26 cellular contexts compared by ENCODE assay signal in the genomic region with DNA sequence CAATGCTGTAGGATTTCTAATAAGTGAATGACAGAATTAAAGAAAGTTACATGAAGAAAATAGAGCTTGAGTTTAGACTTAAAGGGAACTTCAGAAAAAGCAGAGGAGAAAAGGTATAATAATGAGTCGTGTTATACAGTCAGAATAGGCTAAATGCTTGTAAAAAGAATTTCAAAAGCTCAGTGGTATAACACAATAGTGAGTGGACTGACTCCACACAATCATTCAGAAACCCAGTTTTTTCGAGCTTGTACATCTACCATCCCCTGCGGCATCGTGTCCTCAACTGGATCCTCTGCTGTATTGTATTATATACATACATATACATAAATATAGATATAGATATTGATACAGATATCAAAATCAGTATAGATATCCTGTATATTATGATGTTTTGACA. TPM values are rescaled to one million over a fixed set of nuclear protein-coding genes. Genes with fewer than 3 reads are reported as not detected.
DNase-seq lines count a peak whose midpoint lies in the region; ATAC-seq, FAIRE-seq and TF ChIP-seq lines count a peak whose summit lies in the region.
"Had no signal": no experiment of that assay in that cellular context is flagged by ENCODE, and none has a peak within 500 bp of the region (broad histone marks: within the 10 kb centered on the region; RNA-seq: fewer than 3 reads in every experiment).

No MANE protein-coding gene starts in this region.

- FAIRE-seq in A549 (lab: Jason Lieb, UNC) (no peak), K562 (lab: Jason Lieb, UNC) (no peak)
- FAIRE-seq: GM12878, GM12892, GM18507 had no signal

- H3K4me3 ChIP-seq in A549 (no peak overlapping the region), PC-3 (ENCODE audit: low read length) (no peak overlapping the region), K562 (no peak overlapping the region), Caco-2 (ENCODE audit: low read depth, low read length) (no peak overlapping the region), esophagus squamous epithelium (no peak overlapping the region), heart left ventricle (no peak overlapping the region)
- H3K4me3 ChIP-seq: BLaER1, GM12878 had no signal

- no peak for TF ChIP-seq RAD21 in A549 (conservative IDR thresholded peaks at IDR 0.05 in 1 of 2, IDR thresholded peaks at IDR 0.05 in 1 of 2)
- TF ChIP-seq RAD21 in K562 (CRISPR knock-in tag; conservative IDR thresholded peaks at IDR 0.05 in 1 of 2, IDR thresholded peaks at IDR 0.05 in 1 of 2) = no peak

- H2AFZ ChIP-seq in PC-3 (ENCODE audit: low read length) (no peak overlapping the region), K562 (ENCODE audit: low read depth, low read length) (no peak overlapping the region; the same call in 1 of the 2 replicates)

- H3K4me1 ChIP-seq in A549 (peaks cover 30% of the 10 kb centered on the region), PC-3 (ENCODE audit: insufficient read depth, low read length) (peaks cover 46% of the 10 kb centered on the region), K562 (replicated peaks in 1 of 2; ENCODE audit: control insufficient read depth in 2 of 2, insufficient read depth in 2 of 2, low read length in 2 of 2) (peaks cover 7 to 17% of the 10 kb centered on the region in 2 experiments; a peak in 3 of 5 replicates), Caco-2 (no peaks in the 10 kb centered on the region), esophagus squamous epithelium (no peaks in the 10 kb centered on the region), heart left ventricle (no peaks in the 10 kb centered on the region)
- H3K4me1 ChIP-seq: BLaER1 had no signal

- H3K9me1 ChIP-seq in K562 (ENCODE audit: control insufficient read depth, insufficient read depth, low read length) = no peaks in the 10 kb centered on the region

- CTCF ChIA-PET in activated CD4-positive, alpha-beta T cell treated with anti-CD3 and anti-CD28 coated beads for 36 hours (lab: Charles Lee) = interaction anchor here (1.4 to 1.7 kb wide), 2 partner anchors 10 to 12 kb away, joined by 5 read pairs; no protein-coding TSS in a partner anchor
- CTCF ChIA-PET in A549 (lab: Yijun Ruan, JAX) = interaction anchor here (1.7 kb wide), 1 partner anchor 11 kb away, joined by 7 read pairs; no protein-coding TSS in a partner anchor
- CTCF ChIA-PET in PC-3 (lab: Charles Lee) = interaction anchor here (0.6 to 1.4 kb wide), 2 partner anchors 11 to 23 kb away, joined by 4 to 12 read pairs; no protein-coding TSS in a partner anchor
- CTCF ChIA-PET in K562 (lab: Yijun Ruan, JAX; ENCODE audit: low intra/inter-chr PET ratio) = no interaction called here
- CTCF ChIA-PET in Caco-2 (lab: Charles Lee) = no interaction called here

- intact Hi-C loops in activated CD4-positive, alpha-beta T cell treated with anti-CD3 and anti-CD28 coated beads for 36 hours (cut with DNase I, micrococcal nuclease) = no loop called here
- intact Hi-C loops in PC-3 (cut with micrococcal nuclease) = no loop called here
- intact Hi-C loops in K562 (cut with micrococcal nuclease) = no loop called here
- intact Hi-C loops in Caco-2 (cut with micrococcal nuclease; ENCODE audit: unreplicated experiment) = no loop called here
- intact Hi-C loops in esophagus squamous epithelium (cut with DNase I) = no loop called here
- intact Hi-C loops in heart left ventricle (cut with DNase I) = no loop called here

- H3K36me3 ChIP-seq in PC-3 (ENCODE audit: low read depth, low read length) (peaks cover 3% of the 10 kb centered on the region; the same call in 1 of the 2 replicates), K562 (ENCODE audit: control insufficient read depth, insufficient read depth, low read length) (no peaks in the 10 kb centered on the region), Caco-2 (ENCODE audit: control insufficient read depth, insufficient read depth, low read length) (no peaks in the 10 kb centered on the region), esophagus squamous epithelium (no peaks in the 10 kb centered on the region), heart left ventricle (no peaks in the 10 kb centered on the region)
- H3K36me3 ChIP-seq: BE2C, BLaER1 had no signal

- no peaks in the 10 kb centered on the region for H3K27me3 Mint-ChIP-seq in activated CD4-positive, alpha-beta T cell treated with anti-CD3 and anti-CD28 coated beads for 36 hours
- H3K27me3 Mint-ChIP-seq in Caco-2 (ENCODE audit: insufficient read depth, unreplicated experiment) = no peaks in the 10 kb centered on the region
- H3K27me3 Mint-ChIP-seq: CD4-positive, alpha-beta memory T cell; CD4-positive, CD25-positive, alpha-beta regulatory T cell had no signal

- H3K27me3 ChIP-seq in PC-3 (ENCODE audit: low read length) (no peaks in the 10 kb centered on the region), K562 (ENCODE audit: control insufficient read depth in 2 of 2, insufficient read depth in 2 of 2, low read length in 2 of 2) (no peaks in the 10 kb centered on the region), Caco-2 (replicated peaks; ENCODE audit: control insufficient read depth, insufficient read depth, low read length) (no peaks in the 10 kb centered on the region), esophagus squamous epithelium (no peaks in the 10 kb centered on the region), heart left ventricle (no peaks in the 10 kb centered on the region)
- H3K27me3 ChIP-seq: BE2C, BLaER1 had no signal

- BruUV-seq in PC-3 (replicated peaks; lab: Mats Ljungman, UMichigan) (no TSS peak), K562 (replicated peaks; lab: Mats Ljungman, UMichigan) (no TSS peak), Caco-2 (replicated peaks; lab: Mats Ljungman, UMichigan) (no TSS peak)

- no peak for DNase-seq in activated CD4-positive, alpha-beta T cell treated with anti-CD3 and anti-CD28 coated beads for 36 hours
- no peak for DNase-seq in activated CD4-positive, alpha-beta T cell treated with anti-CD3 and anti-CD28 coated beads, Interleukin-2, amount 50 U/mL, for 1 hour
- DNase-seq in A549 (ENCODE audit: low read depth in 1 of 2, low spot score in 1 of 2) (no peak), PC-3 (no peak), K562 (ENCODE audit: extremely low read depth in 1 of 4, low spot score in 3 of 4) (no peak), Caco-2 (no peak), esophagus squamous epithelium (lab: John Stamatoyannopoulos, UW) (no peak), heart left ventricle (no peak)
- DNase-seq: ACHN; BE2C; C1 segment of cervical spinal cord; CD4-positive, alpha-beta memory T cell; CD4-positive, CD25-positive, alpha-beta regulatory T cell; DMS 273 treated with DMSO at 0.1 percent for 48 hours; DMS153; DMS53; DMS79; DND-41; EL; GDM1 had no signal

- H3K36me3 Mint-ChIP-seq in activated CD4-positive, alpha-beta T cell treated with anti-CD3 and anti-CD28 coated beads for 36 hours (ENCODE audit: low read depth) = peaks cover 30% of the 10 kb centered on the region
- H3K36me3 Mint-ChIP-seq in Caco-2 (ENCODE audit: insufficient read depth, unreplicated experiment) = no peaks in the 10 kb centered on the region
- H3K36me3 Mint-ChIP-seq: CD14-positive monocyte had no signal

- H3K4me1 Mint-ChIP-seq in activated CD4-positive, alpha-beta T cell treated with anti-CD3 and anti-CD28 coated beads for 36 hours = peaks cover 19% of the 10 kb centered on the region
- H3K4me1 Mint-ChIP-seq in Caco-2 (ENCODE audit: low read depth, unreplicated experiment) = no peaks in the 10 kb centered on the region
- H3K4me1 Mint-ChIP-seq: CD14-positive monocyte had no signal

- peak overlapping the region; percentile 13; the same call in 1 of the 3 replicates for H3K4me2 ChIP-seq in A549
- H3K4me2 ChIP-seq in PC-3 (ENCODE audit: low read length) = 0 out of 2 replicates have a peak overlapping the region, but pooled peaks have one; percentile 17
- no peak overlapping the region for H3K4me2 ChIP-seq in K562 (ENCODE audit: insufficient read depth, low read length)
- H3K4me2 ChIP-seq: BLaER1 had no signal

- peaks cover 14% of the 10 kb centered on the region for H3K9me3 ChIP-seq in A549
- H3K9me3 ChIP-seq in PC-3 (ENCODE audit: low read length) = no peaks in the 10 kb centered on the region
- H3K9me3 ChIP-seq in K562 (replicated peaks; ENCODE audit: control insufficient read depth, insufficient read depth, low read depth, low read length) = no peaks in the 10 kb centered on the region
- no peaks in the 10 kb centered on the region for H3K9me3 ChIP-seq in Caco-2
- H3K9me3 ChIP-seq in esophagus squamous epithelium = no peaks in the 10 kb centered on the region
- H3K9me3 ChIP-seq in heart left ventricle = peaks cover 0 to 3% (median 0%) of the 10 kb centered on the region in 12 donors
- H3K9me3 ChIP-seq: BE2C had no signal

- TF ChIP-seq POLR2A in A549 (IDR thresholded peaks at IDR 0.05; ENCODE audit: low read length) (no peak), K562 (conservative IDR thresholded peaks at IDR 0.05) (no peak), esophagus squamous epithelium (IDR thresholded peaks at IDR 0.05) (no peak), heart left ventricle (IDR thresholded peaks at IDR 0.05) (no peak)

- peaks cover 16% of the 10 kb centered on the region for H3K79me2 ChIP-seq in PC-3 (ENCODE audit: low read length)
- H3K79me2 ChIP-seq in K562 (ENCODE audit: control insufficient read depth, insufficient read depth, low read length) = peaks cover 9% of the 10 kb centered on the region; the same call in 1 of the 3 replicates

- WGBS in A549 (ENCODE audit: missing lambda C conversion rate) = 89% methylated on average over 4 of the region's 4 CpGs
- WGBS in K562 (ENCODE audit: insufficient coverage, low coverage, missing lambda C conversion rate) = 76% methylated on average over 4 of the region's 4 CpGs
- 85 to 87% methylated on average over 4 of the region's 4 CpGs for WGBS in esophagus squamous epithelium, 2 donors
- WGBS in heart left ventricle, 4 donors = 94 to 97% (median 96%) methylated on average over 4 of the region's 4 CpGs

- no peak overlapping the region for H3K4me3 Mint-ChIP-seq in activated CD4-positive, alpha-beta T cell treated with anti-CD3 and anti-CD28 coated beads for 36 hours
- H3K4me3 Mint-ChIP-seq in Caco-2 (ENCODE audit: unreplicated experiment) = no peak overlapping the region
- H3K4me3 Mint-ChIP-seq: CD14-positive monocyte; CD4-positive, alpha-beta memory T cell; CD4-positive, CD25-positive, alpha-beta regulatory T cell had no signal

- H3F3A ChIP-seq in PC-3 (ENCODE audit: low read length, unreplicated experiment) = no peaks in the 10 kb centered on the region

- peak; percentile 47 for ATAC-seq in activated CD4-positive, alpha-beta T cell treated with anti-CD3 and anti-CD28 coated beads for 36 hours
- ATAC-seq in A549 (no peak; a peak in 1 of 6 replicates), PC-3 (peak; percentile 20; the same call in 1 of the 2 replicates), K562 (no peak), heart left ventricle (no peak)
- ATAC-seq: GM12878 had no signal

- no peaks in the 10 kb centered on the region for H4K20me1 ChIP-seq in PC-3 (ENCODE audit: low read length)
- H4K20me1 ChIP-seq in K562 (replicated peaks; ENCODE audit: control insufficient read depth, insufficient read depth, low read length) = no peaks in the 10 kb centered on the region
- H4K20me1 ChIP-seq: BLaER1 had no signal

- TF ChIP-seq CTCF in A549 (IDR thresholded peaks at IDR 0.05) = no peak
- TF ChIP-seq CTCF in PC-3 (conservative IDR thresholded peaks at IDR 0.05; ENCODE audit: low read depth, low read length) = no peak
- TF ChIP-seq CTCF in K562 (IDR thresholded peaks at IDR 0.05 in 2 of 3, conservative IDR thresholded peaks at IDR 0.05 in 1 of 3; ENCODE audit: insufficient read depth in 2 of 3, low read depth in 1 of 3, low read length in 3 of 3) = no peak
- no peak for TF ChIP-seq CTCF in Caco-2 (IDR thresholded peaks at IDR 0.05; ENCODE audit: insufficient read depth in 1 of 2, low read depth in 1 of 2, low read length in 1 of 2, severe bottlenecking in 1 of 2, unreplicated experiment in 1 of 2)
- TF ChIP-seq CTCF in esophagus squamous epithelium (IDR thresholded peaks at IDR 0.05) = no peak
- no peak for TF ChIP-seq CTCF in heart left ventricle (IDR thresholded peaks at IDR 0.05)

- peak overlapping the region; percentile 85 for H3K9ac ChIP-seq in PC-3 (ENCODE audit: low read length)
- no peak overlapping the region for H3K9ac ChIP-seq in K562 (ENCODE audit: insufficient read depth in 1 of 2, low read depth in 2 of 2, low read length in 2 of 2)
- H3K9ac ChIP-seq: BLaER1 had no signal

- peak overlapping the region; percentile 65 to 83; a peak in 5 of 6 replicates for H3K27ac ChIP-seq in A549
- H3K27ac ChIP-seq in PC-3 (ENCODE audit: low read length) = peak overlapping the region; percentile 96
- H3K27ac ChIP-seq in K562 (ENCODE audit: extremely low read depth, low read depth, low read length) = no peak overlapping the region; the same call in 2 of the 3 replicates
- no peak overlapping the region for H3K27ac ChIP-seq in esophagus squamous epithelium
- no peak overlapping the region for H3K27ac ChIP-seq in heart left ventricle
- H3K27ac ChIP-seq: 22Rv1, BLaER1 had no signal

- TF ChIP-seq EP300 in A549 (IDR thresholded peaks at IDR 0.05) (no peak), K562 (IDR thresholded peaks at IDR 0.05; ENCODE audit: low read length) (no peak)

- H3K9me3 Mint-ChIP-seq in activated CD4-positive, alpha-beta T cell treated with anti-CD3 and anti-CD28 coated beads for 36 hours (ENCODE audit: low read depth) = peaks cover 5% of the 10 kb centered on the region
- no peaks in the 10 kb centered on the region for H3K9me3 Mint-ChIP-seq in Caco-2 (ENCODE audit: unreplicated experiment)

- no peak overlapping the region for H3K27ac Mint-ChIP-seq in activated CD4-positive, alpha-beta T cell treated with anti-CD3 and anti-CD28 coated beads for 36 hours
- H3K27ac Mint-ChIP-seq in Caco-2 (ENCODE audit: unreplicated experiment) = no peak overlapping the region
- H3K27ac Mint-ChIP-seq: CD14-positive monocyte; CD4-positive, CD25-positive, alpha-beta regulatory T cell had no signal

- POLR2A ChIA-PET in activated CD4-positive, alpha-beta T cell treated with anti-CD3 and anti-CD28 coated beads for 36 hours (lab: Charles Lee) = no interaction called here
- POLR2A ChIA-PET in A549 (lab: Yijun Ruan, JAX) (no interaction called here), PC-3 (lab: Charles Lee; ENCODE audit: unreplicated experiment) (interaction anchor here (0.6 to 1.3 kb wide), 3 partner anchors 11 to 301 kb away, joined by 7 to 10 read pairs (median 10); partner anchors contain the start of gene IMMP2L), K562 (lab: Yijun Ruan, JAX) (interaction anchor here (0.8 to 1.9 kb wide), 5 partner anchors 10 to 96 kb away, joined by 3 to 5 read pairs (median 3); no protein-coding TSS in a partner anchor), Caco-2 (lab: Charles Lee) (no interaction called here)

- in situ Hi-C loops in K562 (cut with MboI) = no loop called here

- no peaks in the 10 kb centered on the region for H3K9me2 ChIP-seq in PC-3 (replicated peaks; ENCODE audit: low read length)

RNA-seq across cellular contexts. Expression of gene IMMP2L, which starts 52.2 kb away (rescaled TPM):
- 10 to 100 TPM; 15.8 to 25.8 TPM for total RNA-seq in activated CD4-positive, alpha-beta T cell treated with anti-CD3 and anti-CD28 coated beads for 36 hours
- polyA plus RNA-seq in A549 (2011; rRNA removed) (18.8 and 23.8 TPM in 2 replicates), A549 (2017; fragmentation: RNase III; extraction: RNeasy Plus Mini Kit Qiagen cat#74134 plus additional on column Dnase treatment) (10.6 to 16.8 TPM (median 16.1 TPM) in 3 replicates), K562 (2011; rRNA removed) (21.7 and 29.7 TPM in 2 replicates), K562 (2014; fragmentation: Illumina TruSeq; extraction: Trizol) (37.3 and 39.6 TPM in 2 replicates), K562 (2014; fragmentation: Nextera tagmentation; extraction: Ambion mirVana) (100 to 1,000 TPM; 112 to 116 TPM), K562 (2014; rRNA removed) (33.7 and 35.1 TPM in 2 replicates), heart left ventricle (10 to 100 TPM in 1 of 2 donors, 1 to 10 TPM in 1; 5.1 to 12.5 TPM)
- polyA plus RNA-seq in A549 (2012; cell fraction: cytosol; rRNA removed) = 6.8 and 13.5 TPM in 2 replicates
- polyA plus RNA-seq in A549 (2012; cell fraction: nucleus; rRNA removed) = 2.5 and 4.4 TPM in 2 replicates
- polyA minus RNA-seq in A549 (2011; rRNA and poly(A)+ RNA removed) = 15.4 and 25.0 TPM in 2 replicates
- total RNA-seq in PC-3 (2014; rRNA removed) (8.6 and 15.4 TPM in 2 replicates), K562 (2014; rRNA removed) (46.1 and 46.8 TPM in 2 replicates), K562 (2014; rRNA removed; fragmentation: Illumina TruSeq; extraction: Trizol) (59.6 and 62.0 TPM in 2 replicates), K562 (2015; rRNA removed; fragmentation: Illumina TruSeq; extraction: Trizol) (46.1 and 61.3 TPM in 2 replicates), K562 (2021) (45.2 and 53.0 TPM in 2 replicates), Caco-2 (2022) (9.5 and 14.8 TPM in 2 replicates), esophagus squamous epithelium (10 to 100 TPM in 1 of 4 donors, 1 to 10 TPM in 3; 1.6 to 21.7 (median 5.4) TPM), heart left ventricle (10 to 100 TPM in 8 of 9 donors, 1 to 10 TPM in 1; 8.9 to 17.2 (median 15.9) TPM)
- total RNA-seq in K562 (2011; cell fraction: chromatin; rRNA removed; ENCODE audit: low replicate concordance) = 70.2 and 124 TPM in 2 replicates
- 46.2 and 55.4 TPM in 2 replicates for total RNA-seq in K562 (2011; cell fraction: nucleolus; rRNA removed)
- 77.4 and 131 TPM in 2 replicates for total RNA-seq in K562 (2011; cell fraction: nucleoplasm; rRNA removed)
- 9.1 and 17.4 TPM in 2 replicates for polyA plus RNA-seq in K562 (2011; cell fraction: cytosol; rRNA removed)
- 33.0 and 40.5 TPM in 2 replicates for polyA plus RNA-seq in K562 (2011; cell fraction: nucleus; rRNA removed)
- 37.8 and 45.1 TPM in 2 replicates for polyA plus RNA-seq in K562 (2012)
- polyA minus RNA-seq in K562 (2011; rRNA and poly(A)+ RNA removed) = 63.6 and 70.2 TPM in 2 replicates
- polyA minus RNA-seq in K562 (2011; cell fraction: cytosol; rRNA and poly(A)+ RNA removed) = 6.2 and 12.0 TPM in 2 replicates
- polyA minus RNA-seq in K562 (2011; cell fraction: nucleus; rRNA and poly(A)+ RNA removed) = 137 and 151 TPM in 2 replicates

Comparison
In these comparisons a context has a peak if more than half of its experiments do, and no peak if none do; other contexts are left out.
1. ATAC-seq: peak in activated CD4-positive, alpha-beta T cell treated with anti-CD3 and anti-CD28 coated beads for 36 hours (single experiment) and PC-3 (single experiment); none in A549 (0 of 2), K562 (single experiment) and heart left ventricle (0 of 4).
2. H3K27ac ChIP-seq: peak in A549 (2 of 2) and PC-3 (single experiment); none in K562 (single experiment), esophagus squamous epithelium (0 of 4) and heart left ventricle (0 of 12).
3. CTCF ChIA-PET loops: an anchor here in activated CD4-positive, alpha-beta T cell treated with anti-CD3 and anti-CD28 coated beads for 36 hours (1.4 to 1.7 kb wide), A549 (1.7 kb wide) and PC-3 (0.6 to 1.4 kb wide); none called in K562 and Caco-2.
4. POLR2A ChIA-PET loops: an anchor here in PC-3 (0.6 to 1.3 kb wide) and K562 (0.8 to 1.9 kb wide); none called in activated CD4-positive, alpha-beta T cell treated with anti-CD3 and anti-CD28 coated beads for 36 hours, A549 and Caco-2.